Comparison of ENCODE assay signal across 13 cellular contexts in the genomic region with DNA sequence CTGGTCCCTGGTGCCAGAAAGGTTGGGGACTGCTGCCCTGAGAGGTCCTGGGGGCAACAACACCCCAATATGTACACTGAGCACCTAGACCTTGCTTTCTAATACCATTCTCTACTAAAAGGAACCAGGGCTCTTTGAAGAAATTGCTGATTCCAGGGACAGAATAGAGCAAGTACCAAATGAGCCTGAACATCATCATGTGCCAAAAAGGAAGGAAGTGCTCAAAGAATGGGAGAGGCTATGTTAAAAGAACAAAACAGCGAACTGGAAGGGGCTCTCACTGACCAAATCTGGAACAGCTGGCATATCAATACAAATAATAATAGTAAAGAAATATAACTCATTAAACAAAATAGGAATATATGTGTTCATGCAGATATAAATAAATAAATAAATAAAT.
"Had no signal": no experiment of that assay in that cellular context is flagged by ENCODE, and none has a peak within 500 bp of the region (broad histone marks: within the 10 kb centered on the region; RNA-seq: fewer than 3 reads in every experiment).

No MANE protein-coding gene starts in this region.

- H3K4me1 ChIP-seq: left lung, sigmoid colon had no signal

- H3K36me3 ChIP-seq: left lung, ovary, sigmoid colon, stomach had no signal

- H3K9me3 ChIP-seq: left lung, ovary, sigmoid colon, stomach had no signal

- H3K27me3 ChIP-seq: left lung, ovary, sigmoid colon, stomach had no signal

- ATAC-seq: left lung; naive thymus-derived CD4-positive, alpha-beta T cell had no signal

- H3K4me3 ChIP-seq: left lung, ovary, sigmoid colon, skin epidermis, stomach had no signal

- H3K27ac ChIP-seq: left lung, ovary, sigmoid colon, skin epidermis had no signal

- DNase-seq: erythroblast; foreskin melanocyte; islet precursor cell; left lung; mammary epithelial cell; naive thymus-derived CD4-positive, alpha-beta T cell; ovary; sigmoid colon; stimulated activated CD4-positive, alpha-beta T cell treated with anti-CD3 and anti-CD28 coated beads, Interleukin-12 subunit alpha, Interleukin-12 subunit beta, amount 100 ng/mL, for 4 hours; stimulated activated naive CD4-positive, alpha-beta T cell; stomach; trophoblast cell had no signal
